In the genomic region with DNA sequence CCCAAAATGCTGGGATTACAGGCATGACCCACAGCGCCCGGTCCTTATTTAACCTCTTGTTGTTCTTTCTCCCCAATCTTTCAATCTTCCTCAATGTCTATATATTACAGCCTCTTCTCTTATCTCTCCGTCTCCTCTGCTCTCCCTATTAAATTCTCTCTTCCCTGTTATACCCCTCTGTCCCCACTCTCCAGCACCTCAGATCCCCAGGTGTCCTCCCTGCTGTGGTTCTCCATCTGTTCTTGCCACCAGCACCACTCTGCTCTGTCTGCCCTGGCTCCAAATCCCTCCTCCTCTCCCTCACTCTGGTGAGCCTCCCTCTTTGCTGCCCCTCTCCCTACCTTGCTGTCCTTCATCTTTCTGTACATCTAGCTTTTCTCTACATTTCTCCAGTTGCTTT, we compare ENCODE assay signal across 9 cellular contexts. TPM values are rescaled to one million over a fixed set of nuclear protein-coding genes. Genes with fewer than 3 reads are reported as not detected.
A peak's percentile ranks its signal among the peaks of the same experiment; 100 is the strongest.
DNase-seq lines count a peak whose midpoint lies in the region; ATAC-seq and TF ChIP-seq lines count a peak whose summit lies in the region.
"Had no signal": no experiment of that assay in that cellular context is flagged by ENCODE, and none has a peak within 500 bp of the region (broad histone marks: within the 10 kb centered on the region; RNA-seq: fewer than 3 reads in every experiment).

No MANE protein-coding gene starts in this region.

- H3K9ac ChIP-seq in ES-I3 (ENCODE audit: low read depth, low read length) (peak overlapping the region; percentile 93; the same call in 1 of the 2 replicates), colonic mucosa (ENCODE audit: low read depth in 2 of 2, low read length in 2 of 2) (peak overlapping the region in 1 of 2 donors; percentile 72)

- peak overlapping the region; percentile 66 for H3K27ac Mint-ChIP-seq in osteocyte (ENCODE audit: unreplicated experiment)

- H3K27me3 Mint-ChIP-seq in osteocyte (ENCODE audit: unreplicated experiment) = no peaks in the 10 kb centered on the region

- H3K4me3 Mint-ChIP-seq in osteocyte (ENCODE audit: unreplicated experiment) = peak overlapping the region; percentile 91

- peaks cover 18% of the 10 kb centered on the region for H3K36me3 Mint-ChIP-seq in osteocyte (ENCODE audit: unreplicated experiment)

- intact Hi-C loops in colonic mucosa (cut with DNase I) = no loop called here

- no peaks in the 10 kb centered on the region for H3K9me3 ChIP-seq in ES-I3 (ENCODE audit: control insufficient read depth, insufficient read depth, low read length)
- H3K9me3 ChIP-seq in colonic mucosa = no peaks in the 10 kb centered on the region

- H3K4me3 ChIP-seq in colonic mucosa = peak overlapping the region; percentile 57

- H3K4me1 ChIP-seq in ES-I3 (ENCODE audit: insufficient read depth, low read length) (no peaks in the 10 kb centered on the region), colonic mucosa (no peaks in the 10 kb centered on the region)

- H3K9me3 Mint-ChIP-seq in osteocyte (ENCODE audit: unreplicated experiment) = peaks cover 3% of the 10 kb centered on the region

- DNase-seq in NCI-H69 (lab: John Stamatoyannopoulos, UW) (peak; percentile 28), colonic mucosa (no peak), osteocyte (ENCODE audit: extremely low spot score, unreplicated experiment) (no peak), DMS153 (lab: John Stamatoyannopoulos, UW) (no peak), AG08395 (ENCODE audit: low spot score) (no peak)
- no peak for DNase-seq in stimulated activated CD4-positive, alpha-beta T cell treated with anti-CD3 and anti-CD28 coated beads, Interleukin-2, amount 100 ng/mL, for 48 hours
- DNase-seq: NCI-H2227 treated with DMSO at 0.1 percent for 48 hours had no signal

- H3K36me3 ChIP-seq in ES-I3 (ENCODE audit: insufficient read depth, low read length) = no peaks in the 10 kb centered on the region
- no peaks in the 10 kb centered on the region for H3K36me3 ChIP-seq in colonic mucosa

- no peak overlapping the region for H3K27ac ChIP-seq in colonic mucosa

- no peaks in the 10 kb centered on the region for H3K27me3 ChIP-seq in colonic mucosa

- H3K4me1 Mint-ChIP-seq in osteocyte (ENCODE audit: unreplicated experiment) = peaks cover 16% of the 10 kb centered on the region

- no peak for ATAC-seq in GM21717 (IDR thresholded peaks at IDR 0.05; ENCODE audit: unreplicated experiment)

- TF ChIP-seq CTCF in colonic mucosa (IDR thresholded peaks at IDR 0.05) = no peak
- TF ChIP-seq CTCF in osteocyte (IDR thresholded peaks at IDR 0.05) = no peak

RNA-seq across cellular contexts. Expression of gene ZNF600, which starts 1.1 kb away (rescaled TPM):
- total RNA-seq in colonic mucosa = 10 to 100 TPM; 10.4 to 13.2 TPM
- 10.2 and 10.8 TPM in 2 replicates for total RNA-seq in osteocyte

RNA-seq across cellular contexts. Expression of gene ZNF28, which starts 35.9 kb away (rescaled TPM):
- total RNA-seq in colonic mucosa = 10 to 100 TPM; 24.5 to 25.0 TPM
- total RNA-seq in osteocyte = 16.6 and 20.4 TPM in 2 replicates

RNA-seq across cellular contexts. Expression of gene ZNF611, which starts 50.7 kb away (rescaled TPM):
- total RNA-seq in colonic mucosa (10 to 100 TPM in 1 of 2 donors, 1 to 10 TPM in 1; 9.8 to 17.7 TPM), osteocyte (16.1 and 20.7 TPM in 2 replicates)
